20 cellular contexts compared by ENCODE assay signal in genomic region chr18:61963705-61964104, GRCh38.
"Had no signal": no experiment of that assay in that cellular context is flagged by ENCODE, and none has a peak within 500 bp of the region (broad histone marks: within the 10 kb centered on the region; RNA-seq: fewer than 3 reads in every experiment).

No MANE protein-coding gene starts in this region.

- H3K27me3 Mint-ChIP-seq: activated naive CD4-positive, alpha-beta T cell treated with anti-CD3 and anti-CD28 coated beads, Interleukin-2, amount 50 U/mL, for 24 hours had no signal

- H3K27me3 ChIP-seq: heart left ventricle, left lung, upper lobe of right lung had no signal

- H3K36me3 Mint-ChIP-seq: activated naive CD4-positive, alpha-beta T cell treated with anti-CD3 and anti-CD28 coated beads, Interleukin-2, amount 50 U/mL, for 24 hours; memory B cell; T-cell had no signal

- H3K27ac Mint-ChIP-seq: activated naive CD4-positive, alpha-beta T cell treated with anti-CD3 and anti-CD28 coated beads, Interleukin-2, amount 50 U/mL, for 24 hours; endodermal cell; immature natural killer cell; memory B cell; nephron progenitor cell; stimulated activated naive B cell treated with anti-CD40 and anti-IgM and Interleukin-4, amounts not matched to agents 10 μg/mL and 1 μg/mL and 100 μg/mL, for 72 hours; T-cell had no signal

- H3K4me3 ChIP-seq: heart left ventricle, left lung, upper lobe of right lung had no signal

- H3K9me3 ChIP-seq: heart left ventricle, left lung, upper lobe of right lung had no signal

- ATAC-seq: left lung; SK-N-SH treated with all-trans-retinoic acid at 6 μM for 48 hours; stimulated activated naive B cell treated with anti-CD40 and anti-IgM and Interleukin-4, amounts not matched to agents 10 μg/mL and 1 μg/mL and 100 μg/mL, for 72 hours; T-cell; upper lobe of right lung had no signal

- H3K4me3 Mint-ChIP-seq: activated naive CD4-positive, alpha-beta T cell treated with anti-CD3 and anti-CD28 coated beads, Interleukin-2, amount 50 U/mL, for 24 hours; endodermal cell; immature natural killer cell; memory B cell; nephron progenitor cell; stimulated activated naive B cell treated with anti-CD40 and anti-IgM and Interleukin-4, amounts not matched to agents 10 μg/mL and 1 μg/mL and 100 μg/mL, for 72 hours; T-cell had no signal

- H3K4me1 ChIP-seq: left lung had no signal

- H3K27ac ChIP-seq: upper lobe of right lung, WERI-Rb-1 had no signal

- DNase-seq: activated CD4-positive, alpha-beta T cell treated with anti-CD3 and anti-CD28 coated beads, Interleukin-2, amount 50 U/mL, for 1 hour; activated CD4-positive, CD25-positive, alpha-beta regulatory T cell treated with anti-CD3 and anti-CD28 coated beads, Interleukin-2, amount 50 U/mL, for 72 hours; activated gamma-delta T cell treated with Interleukin-2 at 50 U/mL for 16 hours; activated T-cell treated with anti-CD3 and anti-CD28 coated beads, Interleukin-2, amount 50 U/mL, for 1 hour; anterior cingulate cortex; cortex of kidney; endodermal cell; immature natural killer cell; left lung; nephron progenitor cell; stimulated activated CD4-positive, alpha-beta T cell treated with anti-CD3 and anti-CD28 coated beads, Interleukin-2, amount 100 ng/mL, for 48 hours; stimulated activated CD8-positive, alpha-beta memory T cell treated with anti-CD3 and anti-CD28 coated beads, Interleukin-4, amount 100 ng/mL, for 48 hours; stimulated activated naive B cell treated with anti-CD40 and anti-IgM and Interleukin-4, amounts not matched to agents 10 μg/mL and 1 μg/mL and 100 μg/mL, for 72 hours; T-cell; upper lobe of right lung; WERI-Rb-1 had no signal

- H3K9me3 Mint-ChIP-seq: activated naive CD4-positive, alpha-beta T cell treated with anti-CD3 and anti-CD28 coated beads, Interleukin-2, amount 50 U/mL, for 24 hours; endodermal cell; immature natural killer cell; memory B cell; nephron progenitor cell; T-cell had no signal

- H3K4me1 Mint-ChIP-seq: activated naive CD4-positive, alpha-beta T cell treated with anti-CD3 and anti-CD28 coated beads, Interleukin-2, amount 50 U/mL, for 24 hours; endodermal cell; immature natural killer cell; memory B cell; T-cell had no signal

- H3K36me3 ChIP-seq: heart left ventricle, left lung, upper lobe of right lung, WERI-Rb-1 had no signal
